22 cellular contexts compared by ENCODE assay signal in genomic region chr7:44470080-44470479, GRCh38. TPM values are rescaled to one million over a fixed set of nuclear protein-coding genes. Genes with fewer than 3 reads are reported as not detected.
A peak's percentile ranks its signal among the peaks of the same experiment; 100 is the strongest.
DNase-seq lines count a peak whose midpoint lies in the region; ATAC-seq and TF ChIP-seq lines count a peak whose summit lies in the region.
"Had no signal": no experiment of that assay in that cellular context is flagged by ENCODE, and none has a peak within 500 bp of the region (broad histone marks: within the 10 kb centered on the region; RNA-seq: fewer than 3 reads in every experiment).

No MANE protein-coding gene starts in this region.

- peaks cover 31% of the 10 kb centered on the region for H3K36me3 Mint-ChIP-seq in type B pancreatic cell

- DNase-seq in cardiac muscle cell (ENCODE audit: low read depth in 1 of 2, low spot score in 1 of 2): peak in 1 of 2 donors; percentile 42
- no peak for DNase-seq in cardiac septum (ENCODE audit: low spot score)
- peak; percentile 59 for DNase-seq in astrocyte of the spinal cord (ENCODE audit: low read depth, low spot score)
- no peak for DNase-seq in type B pancreatic cell (ENCODE audit: extremely low spot score, unreplicated experiment)
- no peak for DNase-seq in stimulated activated CD4-positive, alpha-beta T cell treated with anti-CD3 and anti-CD28 coated beads, Interleukin-4, amount 100 ng/mL, for 1 hour
- no peak for DNase-seq in 8988T
- DNase-seq: activated CD4-positive, alpha-beta T cell treated with anti-CD3 and anti-CD28 coated beads for 48 hours; activated CD8-positive, alpha-beta memory T cell treated with anti-CD3 and anti-CD28 coated beads, Interleukin-2, amount 50 U/mL, for 48 hours; DMS53; heart left ventricle; NCI-H1105; NCI-H2107; NCI-H524 treated with DMSO at 0.1 percent for 48 hours; stimulated activated naive CD4-positive, alpha-beta T cell; T1000 had no signal

- H3K4me3 ChIP-seq in cardiac muscle cell: no peak overlapping the region
- H3K4me3 ChIP-seq in astrocyte of the spinal cord (ENCODE audit: low read depth, low read length): no peak overlapping the region
- H3K4me3 ChIP-seq in liver (ENCODE audit: low read depth in 1 of 3, low read length in 3 of 3): no peak overlapping the region
- H3K4me3 ChIP-seq: esophagus muscularis mucosa, heart left ventricle, SJSA1, tibial nerve had no signal

- no peak overlapping the region for H3K4me3 Mint-ChIP-seq in type B pancreatic cell
- H3K4me3 Mint-ChIP-seq: memory B cell had no signal

- TF ChIP-seq RAD21 in liver (IDR thresholded peaks at IDR 0.05): no peak

- no peak for TF ChIP-seq CTCF in cardiac muscle cell (IDR thresholded peaks at IDR 0.05; ENCODE audit: low read depth, low read length)
- no peak for TF ChIP-seq CTCF in astrocyte of the spinal cord (IDR thresholded peaks at IDR 0.05; ENCODE audit: low read depth, low read length)
- no peak for TF ChIP-seq CTCF in liver (IDR thresholded peaks at IDR 0.05; ENCODE audit: low read depth, low read length, missing input control)
- TF ChIP-seq CTCF in type B pancreatic cell (conservative IDR thresholded peaks at IDR 0.05): no peak

- WGBS in liver: 92% methylated on average over 3 of the region's 3 CpGs

- H3K36me3 ChIP-seq in cardiac muscle cell (peaks cover 4% of the 10 kb centered on the region), liver (ENCODE audit: control insufficient read depth in 4 of 4, insufficient read depth in 3 of 4, low read depth in 1 of 4, low read length in 3 of 4) (peaks cover 0 to 7% (median 2%) of the 10 kb centered on the region in 4 donors)

- no peak for ATAC-seq in GM19463 (IDR thresholded peaks at IDR 0.05; ENCODE audit: unreplicated experiment)

- H3K27me3 ChIP-seq in cardiac muscle cell (no peaks in the 10 kb centered on the region), liver (ENCODE audit: control insufficient read depth in 4 of 4, insufficient read depth in 4 of 4, low read length in 3 of 4) (no peaks in the 10 kb centered on the region)
- H3K27me3 ChIP-seq: esophagus muscularis mucosa, heart left ventricle, SJSA1, tibial nerve had no signal

- H3K9me3 Mint-ChIP-seq in type B pancreatic cell: no peaks in the 10 kb centered on the region
- H3K9me3 Mint-ChIP-seq: memory B cell had no signal

- no peaks in the 10 kb centered on the region for H3K9me3 ChIP-seq in cardiac muscle cell (ENCODE audit: low read depth)
- H3K9me3 ChIP-seq in liver (ENCODE audit: control insufficient read depth in 4 of 4, low read length in 3 of 4): no peaks in the 10 kb centered on the region
- H3K9me3 ChIP-seq: esophagus muscularis mucosa, heart left ventricle, SJSA1, tibial nerve had no signal

- H3K9ac ChIP-seq in liver (ENCODE audit: low read depth in 1 of 2, low read length in 2 of 2): no peak overlapping the region

- peak overlapping the region; percentile 90 for H3K27ac ChIP-seq in cardiac muscle cell
- H3K27ac ChIP-seq in liver (ENCODE audit: low read depth in 1 of 2, low read length in 2 of 2): peak overlapping the region; percentile 37 to 68
- H3K27ac ChIP-seq: C4-2B, esophagus muscularis mucosa, SJSA1, tibial nerve had no signal

- H3K4me1 ChIP-seq in cardiac muscle cell (ENCODE audit: low read depth) (peaks cover 50% of the 10 kb centered on the region), liver (ENCODE audit: control insufficient read depth in 4 of 4, insufficient read depth in 4 of 4, low read length in 3 of 4) (peaks cover 8 to 38% (median 33%) of the 10 kb centered on the region in 4 donors)

- in situ Hi-C loops in astrocyte of the spinal cord (cut with HindIII; ENCODE audit: low sequenced_read_pairs): no loop called here

- peak overlapping the region; percentile 37 for H3K27ac Mint-ChIP-seq in type B pancreatic cell
- H3K27ac Mint-ChIP-seq: memory B cell had no signal

- H3K27me3 Mint-ChIP-seq in type B pancreatic cell: no peaks in the 10 kb centered on the region
- H3K27me3 Mint-ChIP-seq: memory B cell had no signal

- H3K4me1 Mint-ChIP-seq in type B pancreatic cell (ENCODE audit: unreplicated experiment): peaks cover 34% of the 10 kb centered on the region

- intact Hi-C loops in cardiac septum (cut with DNase I): loop anchor here (10.0 kb wide), 1 partner anchor 135 kb away; no protein-coding TSS in a partner anchor

TF ChIP-seq in liver, 16 proteins besides CTCF, POLR2A, EP300 and RAD21:
- no peak for TF ChIP-seq FOXA1 (IDR thresholded peaks at IDR 0.05)
- no peak for TF ChIP-seq HNF4A (conservative IDR thresholded peaks at IDR 0.05)
- TF ChIP-seq ATF3 (IDR thresholded peaks at IDR 0.05): no peak
- TF ChIP-seq EGR1 (IDR thresholded peaks at IDR 0.05; ENCODE audit: low read depth in 2 of 2): no peak
- no peak for TF ChIP-seq JUND (IDR thresholded peaks at IDR 0.05)

RNA-seq across cellular contexts. Expression of gene NUDCD3, which starts 20.4 kb away (rescaled TPM):
- 42.6 and 44.8 TPM in 2 replicates for total RNA-seq in cardiac muscle cell
- polyA plus RNA-seq in cardiac muscle cell: 98.7 and 122 TPM in 2 replicates
- total RNA-seq in cardiac septum: 90.3 TPM
- total RNA-seq in liver: 10 to 100 TPM; 22.1 to 30.7 TPM
- polyA plus RNA-seq in liver: 10 to 100 TPM; 15.4 to 26.4 TPM
- 82.1 and 88.5 TPM in 2 replicates for total RNA-seq in type B pancreatic cell (ENCODE audit: low replicate concordance)
